Comparison of ENCODE assay signal across 18 cellular contexts in genomic region chr10:35875281-35875680, GRCh38.
DNase-seq lines count a peak whose midpoint lies in the region; ATAC-seq and TF ChIP-seq lines count a peak whose summit lies in the region.
"Had no signal": no experiment of that assay in that cellular context is flagged by ENCODE, and none has a peak within 500 bp of the region (broad histone marks: within the 10 kb centered on the region; RNA-seq: fewer than 3 reads in every experiment).

No MANE protein-coding gene starts in this region.

- TF ChIP-seq CTCF in cardiac fibroblast (IDR thresholded peaks at IDR 0.05; ENCODE audit: low read depth, low read length), result no peak
- no peak for TF ChIP-seq CTCF in smooth muscle cell (IDR thresholded peaks at IDR 0.05; ENCODE audit: borderline replicate concordance, insufficient read depth, poor library complexity, severe bottlenecking)

- H4K20me1 ChIP-seq in smooth muscle cell (ENCODE audit: low read depth), result no peaks in the 10 kb centered on the region

- WGBS in smooth muscle cell (ENCODE audit: low lambda C conversion rate), result 2% methylated on average over 7 of the region's 7 CpGs

- peak; percentile 58 to 82 for DNase-seq in cardiac fibroblast (ENCODE audit: low read depth in 2 of 2)
- peak; percentile 46 for DNase-seq in left kidney (ENCODE audit: low read depth, low spot score)
- no peak for DNase-seq in smooth muscle cell (lab: John Stamatoyannopoulos, UW; ENCODE audit: unreplicated experiment)
- DNase-seq in NCI-H2171 (lab: John Stamatoyannopoulos, UW), result no peak
- no peak for DNase-seq in activated T-cell treated with anti-CD3 and anti-CD28 coated beads, Interleukin-2, amount 50 U/mL, for 48 hours
- DNase-seq: activated CD4-positive, alpha-beta T cell treated with anti-CD3 and anti-CD28 coated beads, Interleukin-2, amount 10 ng/mL, durations not matched to agents 7 days and 5 days; activated T-cell treated with anti-CD3 and anti-CD28 coated beads, Interleukin-2, amount 50 U/mL, for 4 hours; amygdala; CD8-positive, alpha-beta memory T cell; foreskin keratinocyte; GF-D8; naive thymus-derived CD4-positive, alpha-beta T cell; PC-3; small intestine; T-helper 17 cell had no signal

- H2AFZ ChIP-seq in smooth muscle cell (ENCODE audit: low read depth), result peak overlapping the region; percentile 4

- H3K4me3 ChIP-seq in HUES6 (ENCODE audit: low read depth, low read length) (no peak overlapping the region), cardiac fibroblast (replicated peaks in 1 of 2; ENCODE audit: low read depth in 2 of 2, low read length in 2 of 2) (no peak overlapping the region), smooth muscle cell (no peak overlapping the region)

- no peaks in the 10 kb centered on the region for H3K9me3 ChIP-seq in HUES6 (ENCODE audit: control insufficient read depth, insufficient read depth, low read depth, low read length)
- no peaks in the 10 kb centered on the region for H3K9me3 ChIP-seq in smooth muscle cell (replicated peaks; ENCODE audit: low read depth)

- peak overlapping the region; percentile 15; the same call in 1 of the 2 replicates for H3K27ac ChIP-seq in HUES6 (ENCODE audit: low read depth, low read length)
- H3K27ac ChIP-seq in smooth muscle cell (ENCODE audit: low read depth), result peak overlapping the region; percentile 69
- H3K27ac ChIP-seq: foreskin keratinocyte had no signal

- H3K27me3 ChIP-seq in HUES6 (ENCODE audit: control insufficient read depth, insufficient read depth, low read length) (peaks cover 3% of the 10 kb centered on the region; the same call in 1 of the 2 replicates), smooth muscle cell (ENCODE audit: low read depth) (no peaks in the 10 kb centered on the region)
- H3K27me3 ChIP-seq: foreskin keratinocyte had no signal

- peaks cover 52% of the 10 kb centered on the region for H3K4me1 ChIP-seq in HUES6 (ENCODE audit: control insufficient read depth, insufficient read depth, low read length)
- peaks cover 17% of the 10 kb centered on the region for H3K4me1 ChIP-seq in smooth muscle cell (ENCODE audit: low read depth)
- H3K4me1 ChIP-seq: foreskin keratinocyte had no signal

- peaks cover 9% of the 10 kb centered on the region for H3F3A ChIP-seq in smooth muscle cell (ENCODE audit: low read depth)

- ATAC-seq in HG02642 (IDR thresholded peaks at IDR 0.05; ENCODE audit: poor library complexity, unreplicated experiment), result no peak
- no peak for ATAC-seq in HG02938 (IDR thresholded peaks at IDR 0.05; ENCODE audit: unreplicated experiment)
- ATAC-seq: activated T-cell treated with anti-CD3 and anti-CD28 coated beads, Interleukin-2, amount 50 U/mL, for 4 hours; foreskin keratinocyte; naive thymus-derived CD4-positive, alpha-beta T cell; T-helper 17 cell had no signal

- H3K36me3 ChIP-seq in HUES6 (ENCODE audit: control insufficient read depth, insufficient read depth, low read length), result no peaks in the 10 kb centered on the region
- no peaks in the 10 kb centered on the region for H3K36me3 ChIP-seq in smooth muscle cell (ENCODE audit: low read depth)

- H3K9ac ChIP-seq in HUES6 (ENCODE audit: low read length) (peak overlapping the region; percentile 45), smooth muscle cell (ENCODE audit: low read depth) (no peak overlapping the region)

- H3K4me2 ChIP-seq in smooth muscle cell, result peak overlapping the region; percentile 59

- H3K79me2 ChIP-seq in smooth muscle cell (ENCODE audit: low read depth), result no peaks in the 10 kb centered on the region

Comparison
In these comparisons a context has a peak if more than half of its experiments do, and no peak if none do; other contexts are left out.
1. DNase-seq: peak in cardiac fibroblast (2 of 2) and left kidney (single experiment); none in smooth muscle cell (single experiment), NCI-H2171 (single experiment) and activated T-cell treated with anti-CD3 and anti-CD28 coated beads, Interleukin-2, amount 50 U/mL, for 48 hours (0 of 2).